In the genomic region with DNA sequence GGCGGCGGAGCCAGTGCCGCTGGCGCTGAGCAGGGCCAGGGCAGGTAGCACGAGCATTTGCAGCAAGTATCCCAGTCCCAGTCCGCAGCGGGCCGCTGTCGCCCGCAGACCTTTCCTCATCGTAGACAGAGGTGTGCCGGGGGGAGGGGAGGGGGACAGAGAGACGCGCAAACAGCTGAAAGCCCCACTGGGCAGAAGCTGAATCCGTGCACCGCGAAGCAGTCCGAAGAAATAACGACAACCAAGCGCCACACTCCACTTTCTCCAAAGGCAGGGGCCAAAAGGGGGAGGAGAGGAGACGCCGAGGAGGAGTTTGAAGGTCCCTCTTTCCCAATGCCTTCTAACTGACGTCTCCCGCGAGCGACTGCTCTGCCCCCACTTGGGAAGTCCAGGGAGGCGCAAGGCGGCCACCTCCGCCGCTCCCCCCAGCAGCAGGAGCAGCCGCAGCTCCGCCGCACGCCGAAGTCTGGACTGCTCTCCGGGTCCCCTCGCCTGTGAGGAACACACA, we compare ENCODE assay signal across 8 cellular contexts. TPM values are rescaled to one million over a fixed set of nuclear protein-coding genes. Genes with fewer than 3 reads are reported as not detected.
A peak's percentile ranks its signal among the peaks of the same experiment; 100 is the strongest.
DNase-seq lines count a peak whose midpoint lies in the region; ATAC-seq and TF ChIP-seq lines count a peak whose summit lies in the region.

Gene UNC5C (minus strand): TSS at position 236 of the 508 bp plus-strand sequence.

- ATAC-seq in psoas muscle (peak; percentile 35 to 83 (median 71)), HG03565 (IDR thresholded peaks at IDR 0.05; ENCODE audit: unreplicated experiment) (no peak)

- H3K4me2 ChIP-seq in KMS-11, result peak within 1 kb of the TSS; percentile 46

- H3K4me3 ChIP-seq in KMS-11 (IDR thresholded peaks at IDR 0.05; ENCODE audit: insufficient read depth, low read depth, low read length) (no peak within 1 kb of the TSS), astrocyte of the spinal cord (ENCODE audit: low read depth, low read length) (peak within 1 kb of the TSS; percentile 64), iPS-15b (ENCODE audit: low read depth, low read length) (peak within 1 kb of the TSS; percentile 74), psoas muscle (peak within 1 kb of the TSS; percentile 66)

- in situ Hi-C loops in astrocyte of the spinal cord (cut with HindIII; ENCODE audit: low sequenced_read_pairs), result no loop called here

- H3K36me3 ChIP-seq in KMS-11 (ENCODE audit: insufficient read depth), result no peaks in the 10 kb centered on the region
- no peaks in the 10 kb centered on the region for H3K36me3 ChIP-seq in iPS-15b (ENCODE audit: control insufficient read depth, insufficient read depth, low read length)
- no peaks in the 10 kb centered on the region for H3K36me3 ChIP-seq in psoas muscle (ENCODE audit: insufficient read depth in 1 of 2, low read depth in 1 of 2)

- peak within 1 kb of the TSS; percentile 97 for H2AFZ ChIP-seq in KMS-11 (ENCODE audit: low read depth)

- peak within 1 kb of the TSS; percentile 76 for H3K9ac ChIP-seq in KMS-11
- no peak within 1 kb of the TSS for H3K9ac ChIP-seq in iPS-15b (ENCODE audit: low read depth, low read length)

- DNase-seq in COLO668 (lab: John Stamatoyannopoulos, UW; ENCODE audit: unreplicated experiment) (peak; percentile 5), astrocyte of the spinal cord (ENCODE audit: low read depth, low spot score) (peak; percentile 64), psoas muscle (peak; percentile 60 to 85), NCI-H1436 (lab: John Stamatoyannopoulos, UW) (no peak), NCI-H2196 (lab: John Stamatoyannopoulos, UW; ENCODE audit: unreplicated experiment) (no peak)

- no peaks in the 10 kb centered on the region for H4K20me1 ChIP-seq in KMS-11 (ENCODE audit: insufficient read depth)

- WGBS in psoas muscle, 3 donors, result 1% methylated on average over 33 to 37 of the region's 37 CpGs

- no peaks in the 10 kb centered on the region for H3K27me3 ChIP-seq in KMS-11 (ENCODE audit: insufficient read depth, low read depth)
- H3K27me3 ChIP-seq in iPS-15b (ENCODE audit: control insufficient read depth, insufficient read depth, low read length), result peaks cover 74% of the 10 kb centered on the region
- H3K27me3 ChIP-seq in psoas muscle (ENCODE audit: insufficient read depth in 3 of 3, low read length in 2 of 3), result peaks cover 4 to 44% (median 13%) of the 10 kb centered on the region in 3 donors

- H3K4me1 ChIP-seq in KMS-11 (ENCODE audit: low read depth, poor library complexity, severe bottlenecking), result peaks cover 38% of the 10 kb centered on the region
- peaks cover 2% of the 10 kb centered on the region for H3K4me1 ChIP-seq in iPS-15b (ENCODE audit: control insufficient read depth, insufficient read depth, low read length)
- H3K4me1 ChIP-seq in psoas muscle, result no peaks in the 10 kb centered on the region

- intact Hi-C loops in psoas muscle (cut with DNase I), result no loop called here

- no peak for TF ChIP-seq CTCF in KMS-11 (conservative IDR thresholded peaks at IDR 0.05; ENCODE audit: low read depth, low read length)
- no peak for TF ChIP-seq CTCF in astrocyte of the spinal cord (IDR thresholded peaks at IDR 0.05; ENCODE audit: low read depth, low read length)
- no peak for TF ChIP-seq CTCF in psoas muscle (IDR thresholded peaks at IDR 0.05)

- H3K9me3 ChIP-seq in iPS-15b (ENCODE audit: control insufficient read depth, insufficient read depth, low read length), result no peaks in the 10 kb centered on the region
- no peaks in the 10 kb centered on the region for H3K9me3 ChIP-seq in psoas muscle

- H3K27ac ChIP-seq in KMS-11 (peak within 1 kb of the TSS; percentile 55), psoas muscle (peak within 1 kb of the TSS; percentile 50)

- no peaks in the 10 kb centered on the region for H3K79me2 ChIP-seq in KMS-11 (ENCODE audit: insufficient read depth, low read depth)

RNA-seq across cellular contexts. Expression of gene UNC5C, which starts in this region (rescaled TPM):
- 1 to 10 TPM in 1 of 4 donors, under 1 TPM in 3; 0.19 to 1.1 (median 0.42) TPM for total RNA-seq in psoas muscle
- under 1 TPM; 0.04 to 0.09 (median 0.05) TPM for polyA plus RNA-seq in psoas muscle

Comparison
In these comparisons a context has a peak if more than half of its experiments do, and no peak if none do; other contexts are left out.
1. DNase-seq: peak in COLO668 (single experiment), astrocyte of the spinal cord (single experiment) and psoas muscle (2 of 2); none in NCI-H1436 (single experiment) and NCI-H2196 (single experiment).